Comparison of ENCODE assay signal across 17 cellular contexts in genomic region chr5:79773612-79774011, GRCh38.
"Had no signal": no experiment of that assay in that cellular context is flagged by ENCODE, and none has a peak within 500 bp of the region (broad histone marks: within the 10 kb centered on the region; RNA-seq: fewer than 3 reads in every experiment).

No MANE protein-coding gene starts in this region.

- H3K27ac Mint-ChIP-seq: progenitor cell of endocrine pancreas; stimulated activated naive B cell treated with anti-CD40 and anti-IgM and Interleukin-4, amounts not matched to agents 10 μg/mL and 1 μg/mL and 100 μg/mL, for 72 hours had no signal

- H2AFZ ChIP-seq: hepatocyte had no signal

- H3K4me1 ChIP-seq: colonic mucosa, foreskin keratinocyte, pancreas, spleen had no signal

- H3K4me3 ChIP-seq: colonic mucosa, hepatocyte, mucosa of descending colon, pancreas, right lobe of liver, spleen had no signal

- H3K4me1 Mint-ChIP-seq: stimulated activated naive B cell treated with anti-CD40 and anti-IgM and Interleukin-4, amounts not matched to agents 10 μg/mL and 1 μg/mL and 100 μg/mL, for 72 hours had no signal

- H3K27me3 Mint-ChIP-seq: progenitor cell of endocrine pancreas had no signal

- H3K79me2 ChIP-seq: hepatocyte had no signal

- H3K9me3 ChIP-seq: colonic mucosa, mucosa of descending colon, right lobe of liver had no signal

- DNase-seq: colonic mucosa; dermis blood vessel endothelial cell; erythroblast; foreskin keratinocyte; mucosa of descending colon; naive thymus-derived CD8-positive, alpha-beta T cell; pancreas; retina; right lobe of liver; spleen; stimulated activated CD4-positive, alpha-beta T cell treated with anti-CD3 and anti-CD28 coated beads, Interleukin-15, amount 100 ng/mL, for 24 hours; stimulated activated CD4-positive, alpha-beta T cell treated with anti-CD3 and anti-CD28 coated beads, Interleukin-1b, Interleukin-23, amount 100 ng/mL, for 48 hours; stimulated activated naive B cell treated with anti-CD40 and anti-IgM and Interleukin-4, amounts not matched to agents 10 μg/mL and 1 μg/mL and 100 μg/mL, for 72 hours; trophoblast cell had no signal

- ATAC-seq: foreskin keratinocyte; mucosa of descending colon; naive thymus-derived CD8-positive, alpha-beta T cell; pancreas; stimulated activated naive B cell treated with anti-CD40 and anti-IgM and Interleukin-4, amounts not matched to agents 10 μg/mL and 1 μg/mL and 100 μg/mL, for 72 hours had no signal

- H3K27ac ChIP-seq: colonic mucosa, foreskin keratinocyte, hepatocyte, pancreas, spleen had no signal

- H3K36me3 ChIP-seq: colonic mucosa, pancreas, right lobe of liver, spleen had no signal

- H3K4me3 Mint-ChIP-seq: neural crest cell; stimulated activated naive B cell treated with anti-CD40 and anti-IgM and Interleukin-4, amounts not matched to agents 10 μg/mL and 1 μg/mL and 100 μg/mL, for 72 hours had no signal

- H3K4me2 ChIP-seq: hepatocyte had no signal

- H3K27me3 ChIP-seq: colonic mucosa, hepatocyte, pancreas, right lobe of liver had no signal
